In genomic region chrX:16807976-16808542, GRCh38 we compare ENCODE assay signal across 8 cellular contexts. TPM values are rescaled to one million over a fixed set of nuclear protein-coding genes. Genes with fewer than 3 reads are reported as not detected.
A peak's percentile ranks its signal among the peaks of the same experiment; 100 is the strongest.
DNase-seq lines count a peak whose midpoint lies in the region; ATAC-seq and TF ChIP-seq lines count a peak whose summit lies in the region.

No MANE protein-coding gene starts in this region.

- no peaks in the 10 kb centered on the region for H3K27me3 Mint-ChIP-seq in osteocyte (ENCODE audit: unreplicated experiment)
- H3K27me3 Mint-ChIP-seq in effector memory CD8-positive, alpha-beta T cell, result no peaks in the 10 kb centered on the region
- no peaks in the 10 kb centered on the region for H3K27me3 Mint-ChIP-seq in stimulated activated naive B cell treated with anti-CD40 and anti-IgM and Interleukin-4, amounts not matched to agents 10 μg/mL and 1 μg/mL and 100 μg/mL, for 72 hours

- peak overlapping the region; percentile 74 for H3K4me3 Mint-ChIP-seq in osteocyte (ENCODE audit: unreplicated experiment)
- no peak overlapping the region for H3K4me3 Mint-ChIP-seq in effector memory CD8-positive, alpha-beta T cell
- H3K4me3 Mint-ChIP-seq in stimulated activated naive B cell treated with anti-CD40 and anti-IgM and Interleukin-4, amounts not matched to agents 10 μg/mL and 1 μg/mL and 100 μg/mL, for 72 hours, result no peak overlapping the region

- H3K9me3 Mint-ChIP-seq in osteocyte (ENCODE audit: unreplicated experiment), result no peaks in the 10 kb centered on the region
- no peaks in the 10 kb centered on the region for H3K9me3 Mint-ChIP-seq in effector memory CD8-positive, alpha-beta T cell
- no peaks in the 10 kb centered on the region for H3K9me3 Mint-ChIP-seq in stimulated activated naive B cell treated with anti-CD40 and anti-IgM and Interleukin-4, amounts not matched to agents 10 μg/mL and 1 μg/mL and 100 μg/mL, for 72 hours

- DNase-seq in EL, result peak; percentile 52
- peak; percentile 37 for DNase-seq in NOMO-1 treated with DMSO at 0.1 percent for 48 hours (lab: John Stamatoyannopoulos, UW; ENCODE audit: unreplicated experiment)
- DNase-seq in epithelial cell of proximal tubule (ENCODE audit: low read depth), result no peak
- no peak for DNase-seq in osteocyte (ENCODE audit: extremely low spot score, unreplicated experiment)
- DNase-seq in effector memory CD8-positive, alpha-beta T cell, result no peak
- no peak for DNase-seq in RKO (ENCODE audit: low spot score)
- no peak for DNase-seq in stimulated activated naive B cell treated with anti-CD40 and anti-IgM and Interleukin-4, amounts not matched to agents 10 μg/mL and 1 μg/mL and 100 μg/mL, for 72 hours

- H3K4me1 Mint-ChIP-seq in osteocyte (ENCODE audit: unreplicated experiment), result peaks cover 22% of the 10 kb centered on the region
- H3K4me1 Mint-ChIP-seq in effector memory CD8-positive, alpha-beta T cell (ENCODE audit: low read depth in 2 of 2), result peaks cover 7 to 8% of the 10 kb centered on the region in 2 donors
- peaks cover 10 to 11% of the 10 kb centered on the region in 2 donors for H3K4me1 Mint-ChIP-seq in stimulated activated naive B cell treated with anti-CD40 and anti-IgM and Interleukin-4, amounts not matched to agents 10 μg/mL and 1 μg/mL and 100 μg/mL, for 72 hours

- peak overlapping the region; percentile 83 for H3K27ac Mint-ChIP-seq in osteocyte (ENCODE audit: unreplicated experiment)
- peak overlapping the region in 1 of 2 donors; percentile 13 for H3K27ac Mint-ChIP-seq in effector memory CD8-positive, alpha-beta T cell
- H3K27ac Mint-ChIP-seq in stimulated activated naive B cell treated with anti-CD40 and anti-IgM and Interleukin-4, amounts not matched to agents 10 μg/mL and 1 μg/mL and 100 μg/mL, for 72 hours, result no peak overlapping the region

- H3K36me3 Mint-ChIP-seq in osteocyte (ENCODE audit: unreplicated experiment), result peaks cover 8% of the 10 kb centered on the region
- H3K36me3 Mint-ChIP-seq in effector memory CD8-positive, alpha-beta T cell (ENCODE audit: insufficient read depth), result peaks cover 10% of the 10 kb centered on the region
- peaks cover 0 to 24% of the 10 kb centered on the region in 2 donors for H3K36me3 Mint-ChIP-seq in stimulated activated naive B cell treated with anti-CD40 and anti-IgM and Interleukin-4, amounts not matched to agents 10 μg/mL and 1 μg/mL and 100 μg/mL, for 72 hours

- ATAC-seq in effector memory CD8-positive, alpha-beta T cell (replicated peaks), result no peak
- no peak for ATAC-seq in activated CD4-positive, CD25-positive, alpha-beta regulatory T cell treated with anti-CD3 and anti-CD28 coated beads, Interleukin-2, amount 50 U/mL, for 24 hours
- ATAC-seq in stimulated activated naive B cell treated with anti-CD40 and anti-IgM and Interleukin-4, amounts not matched to agents 10 μg/mL and 1 μg/mL and 100 μg/mL, for 72 hours (replicated peaks), result no peak

- TF ChIP-seq CTCF in epithelial cell of proximal tubule (conservative IDR thresholded peaks at IDR 0.05; ENCODE audit: low read depth, low read length) (no peak), osteocyte (IDR thresholded peaks at IDR 0.05) (no peak)

- peak overlapping the region; percentile 40 for H3K4me3 ChIP-seq in epithelial cell of proximal tubule (ENCODE audit: low read depth, low read length)

RNA-seq across cellular contexts. Expression of gene TXLNG, which starts 21.8 kb away (rescaled TPM):
- total RNA-seq in epithelial cell of proximal tubule, result 10.3 and 12.3 TPM in 2 replicates
- 13.9 and 14.7 TPM in 2 replicates for total RNA-seq in osteocyte

Comparison
In these comparisons a context has a peak if more than half of its experiments do, and no peak if none do; other contexts are left out.
1. DNase-seq: peak in EL (single experiment) and NOMO-1 treated with DMSO at 0.1 percent for 48 hours (single experiment); none in epithelial cell of proximal tubule (single experiment), osteocyte (single experiment), effector memory CD8-positive, alpha-beta T cell (0 of 3), RKO (single experiment) and stimulated activated naive B cell treated with anti-CD40 and anti-IgM and Interleukin-4, amounts not matched to agents 10 μg/mL and 1 μg/mL and 100 μg/mL, for 72 hours (single experiment).